ENCODE assay signal across 1 cellular context in the genomic region with DNA sequence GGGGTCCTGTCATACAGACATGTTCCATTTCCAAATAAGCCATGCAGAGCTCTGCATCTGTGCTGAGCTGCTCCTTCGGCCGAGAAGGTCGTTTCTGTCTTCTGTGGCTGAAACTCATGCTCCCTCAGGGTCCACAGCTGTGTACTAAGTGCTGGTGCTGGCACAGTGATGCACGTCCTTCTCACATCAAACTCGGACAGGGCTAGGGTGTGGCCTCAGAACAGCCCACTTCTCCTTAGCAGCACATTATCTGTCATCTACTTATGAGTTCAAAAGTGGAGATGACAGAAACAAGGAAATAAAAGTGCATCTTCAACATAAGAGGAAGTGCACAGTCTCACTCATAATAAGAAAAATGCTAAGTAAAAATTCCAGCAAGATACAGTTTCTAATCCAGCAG.
TF ChIP-seq lines count a peak whose summit lies in the region.

No MANE protein-coding gene starts in this region.

TF ChIP-seq in GM12878, 131 proteins besides CTCF, POLR2A, EP300 and RAD21 (continued from another document):
- TF ChIP-seq ETV6 (conservative IDR thresholded peaks at IDR 0.05 in 1 of 2, IDR thresholded peaks at IDR 0.05 in 1 of 2; ENCODE audit: borderline replicate concordance in 1 of 2, low read depth in 1 of 2) = peak in 1 of 2 experiments; percentile 26; a peak in 1 of 4 replicates
- no peak for TF ChIP-seq EED (IDR thresholded peaks at IDR 0.05; ENCODE audit: low read depth)
- TF ChIP-seq STAT1 (conservative IDR thresholded peaks at IDR 0.05) = no peak
- 0 out of 2 replicates have a peak, but pooled peaks have one; percentile 12 for TF ChIP-seq IKZF1 (conservative IDR thresholded peaks at IDR 0.05)
